ENCODE assay signal across 8 cellular contexts in the genomic region with DNA sequence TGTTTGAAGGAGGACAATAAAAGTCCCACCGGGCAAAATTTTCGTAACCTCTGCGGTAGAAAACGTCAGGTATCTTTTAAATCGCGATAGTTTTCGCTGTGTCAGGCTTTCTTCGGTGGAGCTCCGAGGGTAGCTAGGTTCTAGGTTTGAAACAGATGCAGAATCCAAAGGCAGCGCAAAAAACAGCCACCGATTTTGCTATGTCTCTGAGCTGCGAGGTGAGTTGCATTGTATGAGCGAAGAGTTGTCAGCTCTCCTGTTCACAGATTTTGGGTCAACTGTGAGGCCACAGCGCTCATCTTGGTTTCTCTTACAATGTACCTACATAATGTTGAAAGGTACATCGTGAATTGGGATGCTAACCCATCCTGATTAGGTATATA. TPM values are rescaled to one million over a fixed set of nuclear protein-coding genes. Genes with fewer than 3 reads are reported as not detected.
DNase-seq lines count a peak whose midpoint lies in the region; ATAC-seq and TF ChIP-seq lines count a peak whose summit lies in the region.

No MANE protein-coding gene starts in this region.

- H4K20me1 ChIP-seq in BLaER1 treated with 17β-estradiol and CSF1 and Interleukin-3, amounts not matched to agents 10 nM and 100 nM, result peaks cover 6 to 37% (median 25%) of the 10 kb centered on the region in 11 experiments; a peak in 18 of 22 replicates
- H4K20me1 ChIP-seq in KMS-11 (ENCODE audit: insufficient read depth), result no peaks in the 10 kb centered on the region

- peak overlapping the region; percentile 79 to 94 (median 88) for H3K9ac ChIP-seq in BLaER1 treated with 17β-estradiol and CSF1 and Interleukin-3, amounts not matched to agents 10 nM and 100 nM
- peak overlapping the region; percentile 88 for H3K9ac ChIP-seq in KMS-11

- H3K79me2 ChIP-seq in KMS-11 (ENCODE audit: insufficient read depth, low read depth), result peaks cover 52% of the 10 kb centered on the region

- peaks cover 32 to 41% (median 38%) of the 10 kb centered on the region in 10 experiments for H3K4me1 ChIP-seq in BLaER1 treated with 17β-estradiol and CSF1 and Interleukin-3, amounts not matched to agents 10 nM and 100 nM
- H3K4me1 ChIP-seq in KMS-11 (ENCODE audit: low read depth, poor library complexity, severe bottlenecking) (peaks cover 25% of the 10 kb centered on the region), heart left ventricle (peaks cover 0 to 37% (median 24%) of the 10 kb centered on the region in 12 donors), prostate gland (replicated peaks) (peaks cover 2% of the 10 kb centered on the region)

- TF ChIP-seq CTCF in KMS-11 (conservative IDR thresholded peaks at IDR 0.05; ENCODE audit: low read depth, low read length) (no peak), heart left ventricle (IDR thresholded peaks at IDR 0.05) (no peak), prostate gland (IDR thresholded peaks at IDR 0.05) (no peak), GM20000 (IDR thresholded peaks at IDR 0.05; ENCODE audit: extremely low read depth, missing control alignments) (no peak)

- ATAC-seq in heart left ventricle, result peak in 2 of 4 donors; percentile 2 to 5

- no peaks in the 10 kb centered on the region for H3K9me3 ChIP-seq in BLaER1 treated with 17β-estradiol and CSF1 and Interleukin-3, amounts not matched to agents 10 nM and 100 nM (replicated peaks in 1 of 11)
- no peaks in the 10 kb centered on the region for H3K9me3 ChIP-seq in heart left ventricle
- H3K9me3 ChIP-seq in prostate gland, result no peaks in the 10 kb centered on the region

- WGBS in heart left ventricle, 4 donors, result 0 to 1% (median 0%) methylated on average over 15 of the region's 15 CpGs
- under 1% methylated on average over 15 of the region's 15 CpGs for whole genome bisulfite sequencing in prostate gland

- peak overlapping the region; percentile 83 to 97 (median 92) for H3K4me2 ChIP-seq in BLaER1 treated with 17β-estradiol and CSF1 and Interleukin-3, amounts not matched to agents 10 nM and 100 nM
- peak overlapping the region; percentile 76 for H3K4me2 ChIP-seq in KMS-11

- DNase-seq in activated effector memory CD4-positive, alpha-beta T cell treated with Interleukin-2 at 50 U/mL for 16 hours, result peak; percentile 11
- DNase-seq in heart left ventricle (peak in 1 of 5 donors; percentile 22), prostate gland (ENCODE audit: low spot score) (no peak), DMS79 treated with DMSO at 0.1 percent for 48 hours (lab: John Stamatoyannopoulos, UW) (no peak), NCI-H1436 treated with DMSO at 0.1 percent for 48 hours (lab: John Stamatoyannopoulos, UW) (no peak), GM20000 (ENCODE audit: low spot score) (no peak)

- H3K27ac ChIP-seq in BLaER1 treated with 17β-estradiol and CSF1 and Interleukin-3, amounts not matched to agents 10 nM and 100 nM, result peak overlapping the region; percentile 80 to 95 (median 87)
- H3K27ac ChIP-seq in KMS-11 (peak overlapping the region; percentile 93), heart left ventricle (peak overlapping the region; percentile 81 to 97 (median 92)), prostate gland (peak overlapping the region; percentile 98 to 99)

- intact Hi-C loops in heart left ventricle (cut with DNase I) (loop anchor here in 8 of 10 donors (1.0 to 10.0 kb wide), 9 partner anchors 9 to 404 kb away; a partner anchor contains a TSS), prostate gland (cut with DNase I) (loop anchor here (1.0 to 10.0 kb wide), 3 partner anchors 9 to 404 kb away; a partner anchor contains a TSS)

- peaks cover 0 to 7% (median 0%) of the 10 kb centered on the region in 11 experiments; a peak in 2 of 22 replicates for H3K36me3 ChIP-seq in BLaER1 treated with 17β-estradiol and CSF1 and Interleukin-3, amounts not matched to agents 10 nM and 100 nM
- H3K36me3 ChIP-seq in KMS-11 (ENCODE audit: insufficient read depth), result no peaks in the 10 kb centered on the region
- no peaks in the 10 kb centered on the region for H3K36me3 ChIP-seq in heart left ventricle
- H3K36me3 ChIP-seq in prostate gland, result no peaks in the 10 kb centered on the region

- peak overlapping the region; percentile 69 to 82 (median 74) for H3K4me3 ChIP-seq in BLaER1 treated with 17β-estradiol and CSF1 and Interleukin-3, amounts not matched to agents 10 nM and 100 nM
- H3K4me3 ChIP-seq in KMS-11 (IDR thresholded peaks at IDR 0.05; ENCODE audit: insufficient read depth, low read depth, low read length) (peak overlapping the region; percentile 1), heart left ventricle (peak overlapping the region; percentile 55 to 84 (median 71)), prostate gland (peak overlapping the region; percentile 64 to 69)

- no peaks in the 10 kb centered on the region for H3K27me3 ChIP-seq in BLaER1 treated with 17β-estradiol and CSF1 and Interleukin-3, amounts not matched to agents 10 nM and 100 nM
- H3K27me3 ChIP-seq in KMS-11 (ENCODE audit: insufficient read depth, low read depth) (no peaks in the 10 kb centered on the region), heart left ventricle (no peaks in the 10 kb centered on the region), prostate gland (replicated peaks; ENCODE audit: insufficient read depth) (no peaks in the 10 kb centered on the region)

- TF ChIP-seq POLR2A in heart left ventricle (IDR thresholded peaks at IDR 0.05) (no peak), prostate gland (IDR thresholded peaks at IDR 0.05) (no peak)

- peak overlapping the region; percentile 87 for H2AFZ ChIP-seq in KMS-11 (ENCODE audit: low read depth)

RNA-seq across cellular contexts. Expression of a gene that starts 0.5 kb away (rescaled TPM):
- total RNA-seq in heart left ventricle, result 10 to 100 TPM; 46.4 to 86.2 (median 59.3) TPM
- 10 to 100 TPM; 17.4 to 30.2 TPM for polyA plus RNA-seq in heart left ventricle
- 10 to 100 TPM; 67.2 to 96.4 TPM for total RNA-seq in prostate gland

RNA-seq across cellular contexts. Expression of a gene that starts 8.5 kb away (rescaled TPM):
- total RNA-seq in heart left ventricle, result 10 to 100 TPM in 7 of 9 donors, 1 to 10 TPM in 2; 6.8 to 17.8 (median 14.7) TPM
- polyA plus RNA-seq in heart left ventricle, result 1 to 10 TPM; 4.8 to 6.4 TPM
- total RNA-seq in prostate gland, result 10 to 100 TPM in 1 of 2 donors, 1 to 10 TPM in 1; 5.0 to 17.6 TPM

Comparison
In these comparisons a context has a peak if more than half of its experiments do, and no peak if none do; other contexts are left out.
1. H3K4me3 ChIP-seq: peak in every context shown above with its lines; median percentile 74 in BLaER1 treated with 17β-estradiol and CSF1 and Interleukin-3, amounts not matched to agents 10 nM and 100 nM; 71 in heart left ventricle; 66 in prostate gland; 1 in KMS-11.